In genomic region chr5:81819556-81820314, GRCh38 we compare ENCODE assay signal across 13 cellular contexts.
DNase-seq lines count a peak whose midpoint lies in the region; ATAC-seq and TF ChIP-seq lines count a peak whose summit lies in the region.
"Had no signal": no experiment of that assay in that cellular context is flagged by ENCODE, and none has a peak within 500 bp of the region (broad histone marks: within the 10 kb centered on the region; RNA-seq: fewer than 3 reads in every experiment).

No MANE protein-coding gene starts in this region.

- H3K9me3 ChIP-seq in Loucy (ENCODE audit: insufficient read depth, low read depth, low read length) = peaks cover 3% of the 10 kb centered on the region; the same call in 1 of the 2 replicates
- H3K9me3 ChIP-seq: Peyer's patch, vagina had no signal

- DNase-seq in NCI-H2107 treated with DMSO at 0.1 percent for 48 hours (lab: John Stamatoyannopoulos, UW; ENCODE audit: unreplicated experiment) = peak; percentile 14
- DNase-seq in NCI-H2107 (lab: John Stamatoyannopoulos, UW) = no peak
- DNase-seq in brain pericyte (ENCODE audit: low read depth, low spot score) = peak; percentile 18
- DNase-seq in cerebellum (ENCODE audit: low spot score) = no peak
- no peak for DNase-seq in cerebellar nuclear complex (lab: John Stamatoyannopoulos, UW)
- DNase-seq: ACHN, aorta, Kasumi-1, Peyer's patch had no signal

- no peak overlapping the region for H2AFZ ChIP-seq in Loucy (ENCODE audit: low read length)

- H3K4me1 Mint-ChIP-seq in nephron = peaks cover 20% of the 10 kb centered on the region

- TF ChIP-seq CTCF in Loucy (conservative IDR thresholded peaks at IDR 0.05; ENCODE audit: low read length) (no peak), nephron (IDR thresholded peaks at IDR 0.05; ENCODE audit: unreplicated experiment in 3 of 3) (no peak)

- no peak overlapping the region for H3K4me3 Mint-ChIP-seq in nephron

- no peak overlapping the region for H3K9ac ChIP-seq in Loucy (ENCODE audit: low read depth, low read length, poor library complexity, severe bottlenecking)

- H3K79me2 ChIP-seq in Loucy (ENCODE audit: insufficient read depth, low read length) = no peaks in the 10 kb centered on the region

- no peaks in the 10 kb centered on the region for H3K36me3 ChIP-seq in Loucy (ENCODE audit: insufficient read depth, low read length)
- H3K36me3 ChIP-seq: Peyer's patch, vagina had no signal

- H3K9me2 ChIP-seq in Loucy (replicated peaks; ENCODE audit: low read depth, low read length) = no peaks in the 10 kb centered on the region

- ATAC-seq in GM18909 (IDR thresholded peaks at IDR 0.05; ENCODE audit: poor library complexity, unreplicated experiment) = no peak

- H3K4me1 ChIP-seq in Loucy (ENCODE audit: insufficient read depth, low read length, poor library complexity, severe bottlenecking) = peaks cover 44% of the 10 kb centered on the region
- H3K4me1 ChIP-seq: Peyer's patch had no signal

- H3K27me3 ChIP-seq in Loucy (ENCODE audit: insufficient read depth, low read length, poor library complexity, severe bottlenecking) = no peaks in the 10 kb centered on the region
- H3K27me3 ChIP-seq: Peyer's patch, vagina had no signal

- H3K4me3 ChIP-seq in Loucy (ENCODE audit: low read length, poor library complexity, severe bottlenecking) = no peak overlapping the region
- H3K4me3 ChIP-seq: Peyer's patch, vagina had no signal

- peak overlapping the region; percentile 8 for H3K4me2 ChIP-seq in Loucy (ENCODE audit: low read depth, low read length, poor library complexity, severe bottlenecking)

- H3F3A ChIP-seq in Loucy (ENCODE audit: low read depth) = 0 out of 2 replicates have a peak, but pooled peaks cover 2% of the 10 kb centered on the region

- no peaks in the 10 kb centered on the region for H3K27me3 Mint-ChIP-seq in nephron (ENCODE audit: low read depth)

- H3K36me3 Mint-ChIP-seq in nephron (ENCODE audit: low read depth) = no peaks in the 10 kb centered on the region

- H4K20me1 ChIP-seq in Loucy (ENCODE audit: insufficient read depth, low read length, poor library complexity, severe bottlenecking) = no peaks in the 10 kb centered on the region

- peaks cover 3% of the 10 kb centered on the region for H3K9me3 Mint-ChIP-seq in nephron

- peak overlapping the region in 2 of 3 experiments; percentile 9 to 78 for H3K27ac Mint-ChIP-seq in nephron

Comparison
In these comparisons a context has a peak if more than half of its experiments do, and no peak if none do; other contexts are left out.
1. DNase-seq: peak in NCI-H2107 treated with DMSO at 0.1 percent for 48 hours (single experiment) and brain pericyte (single experiment); none in NCI-H2107 (single experiment), cerebellum (single experiment) and cerebellar nuclear complex (0 of 2).